In the genomic region with DNA sequence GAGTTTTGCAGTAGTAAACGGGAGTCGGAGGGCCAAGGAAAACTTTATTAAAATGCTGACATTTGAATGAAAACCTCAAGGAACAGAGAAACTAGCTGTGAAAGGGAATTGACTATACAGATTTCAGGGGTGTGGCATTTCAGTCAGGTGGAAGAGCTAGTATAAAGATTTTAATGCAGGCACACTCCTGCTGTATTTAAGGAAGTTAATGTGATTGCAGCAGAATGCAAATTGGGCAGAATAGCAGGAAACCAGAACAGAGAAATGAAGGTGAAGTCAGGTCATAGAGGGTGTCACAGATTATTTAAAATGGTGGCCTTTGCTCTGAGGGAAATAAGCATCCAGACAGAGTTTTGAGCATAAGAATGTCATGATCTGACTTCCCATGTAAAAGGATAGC, we compare ENCODE assay signal across 8 cellular contexts.
"Had no signal": no experiment of that assay in that cellular context is flagged by ENCODE, and none has a peak within 500 bp of the region (broad histone marks: within the 10 kb centered on the region; RNA-seq: fewer than 3 reads in every experiment).

No MANE protein-coding gene starts in this region.

- DNase-seq: GOT3, H7, HFFc6, IMR-90, KG1 had no signal

- H3K4me3 ChIP-seq: HAP-1, K562 had no signal

- H3K4me3 Mint-ChIP-seq: HFFc6 had no signal

- H3K9me3 ChIP-seq: HAP-1 had no signal

- H3K4me1 ChIP-seq: HAP-1 had no signal

- H3K36me3 ChIP-seq: HAP-1 had no signal

- H3K27ac Mint-ChIP-seq: HFFc6 had no signal

- ATAC-seq: HCT116, K562 had no signal
